8 cellular contexts compared by ENCODE assay signal in genomic region chr1:40382601-40383000, GRCh38. TPM values are rescaled to one million over a fixed set of nuclear protein-coding genes. Genes with fewer than 3 reads are reported as not detected.
DNase-seq lines count a peak whose midpoint lies in the region; ATAC-seq and TF ChIP-seq lines count a peak whose summit lies in the region.

No MANE protein-coding gene starts in this region.

- H3K79me2 ChIP-seq in Loucy (ENCODE audit: insufficient read depth, low read length) (peaks cover 87% of the 10 kb centered on the region), neural progenitor cell (ENCODE audit: low read depth) (peaks cover 3% of the 10 kb centered on the region)

- H3K27me3 ChIP-seq in BJ (ENCODE audit: control insufficient read depth, insufficient read depth, low read length) (no peaks in the 10 kb centered on the region), Loucy (ENCODE audit: insufficient read depth, low read length, poor library complexity, severe bottlenecking) (no peaks in the 10 kb centered on the region), neural progenitor cell (no peaks in the 10 kb centered on the region), H7 (ENCODE audit: control insufficient read depth, insufficient read depth, low read length) (no peaks in the 10 kb centered on the region), ovary (no peaks in the 10 kb centered on the region)

- H3K9ac ChIP-seq in Loucy (ENCODE audit: low read depth, low read length, poor library complexity, severe bottlenecking) = peak overlapping the region; percentile 20
- H3K9ac ChIP-seq in neural progenitor cell = peak overlapping the region; percentile 47

- TF ChIP-seq POLR2A in ovary (IDR thresholded peaks at IDR 0.05) = no peak

- H3K4me1 ChIP-seq in Loucy (ENCODE audit: insufficient read depth, low read length, poor library complexity, severe bottlenecking) (peaks cover 69% of the 10 kb centered on the region), neural progenitor cell (peaks cover 10% of the 10 kb centered on the region), ovary (ENCODE audit: insufficient read depth) (peaks cover 4% of the 10 kb centered on the region)

- H3K27ac Mint-ChIP-seq in central memory CD8-positive, alpha-beta T cell (ENCODE audit: low read depth) = peak overlapping the region; percentile 98
- H3K27ac Mint-ChIP-seq in neural progenitor cell = no peak overlapping the region

- no peak overlapping the region for H3K27ac ChIP-seq in neural progenitor cell
- no peak overlapping the region for H3K27ac ChIP-seq in ovary

- H3K4me3 ChIP-seq in BJ (ENCODE audit: low read depth, low read length) = no peak overlapping the region
- peak overlapping the region; percentile 57 for H3K4me3 ChIP-seq in Loucy (ENCODE audit: low read length, poor library complexity, severe bottlenecking)
- no peak overlapping the region for H3K4me3 ChIP-seq in neural progenitor cell
- H3K4me3 ChIP-seq in H7 (ENCODE audit: insufficient read depth, low read depth, low read length) = no peak overlapping the region
- H3K4me3 ChIP-seq in ovary = no peak overlapping the region

- no peaks in the 10 kb centered on the region for H3K27me3 Mint-ChIP-seq in central memory CD8-positive, alpha-beta T cell
- no peaks in the 10 kb centered on the region for H3K27me3 Mint-ChIP-seq in neural progenitor cell (ENCODE audit: insufficient read depth, low read depth)

- H3K36me3 Mint-ChIP-seq in central memory CD8-positive, alpha-beta T cell (ENCODE audit: insufficient read depth) = peaks cover 37% of the 10 kb centered on the region
- H3K36me3 Mint-ChIP-seq in neural progenitor cell = no peaks in the 10 kb centered on the region

- H3K4me2 ChIP-seq in Loucy (ENCODE audit: low read depth, low read length, poor library complexity, severe bottlenecking) (peak overlapping the region; percentile 66), neural progenitor cell (peak overlapping the region; percentile 50)

- H4K20me1 ChIP-seq in Loucy (ENCODE audit: insufficient read depth, low read length, poor library complexity, severe bottlenecking) (no peaks in the 10 kb centered on the region), neural progenitor cell (ENCODE audit: low read depth) (no peaks in the 10 kb centered on the region)

- CTCF ChIA-PET in BJ (lab: Yijun Ruan, JAX) = interaction anchor here (1.3 to 1.7 kb wide), 3 partner anchors 44 to 229 kb away, joined by 4 to 7 read pairs (median 5); no protein-coding TSS in a partner anchor

- DNase-seq in BJ (ENCODE audit: low read depth) (no peak), neural progenitor cell (ENCODE audit: low spot score) (no peak), NOMO-1 treated with DMSO at 0.1 percent for 48 hours (lab: John Stamatoyannopoulos, UW; ENCODE audit: unreplicated experiment) (no peak), H7 (no peak), ovary (no peak)
- no peak for DNase-seq in central memory CD8-positive, alpha-beta T cell (ENCODE audit: low spot score in 2 of 2)
- no peak for DNase-seq in stimulated activated CD4-positive, alpha-beta T cell treated with anti-CD3 and anti-CD28 coated beads, Interleukin-4, amount 100 ng/mL, for 24 hours

- H3K4me3 Mint-ChIP-seq in central memory CD8-positive, alpha-beta T cell = peak overlapping the region; percentile 80
- no peak overlapping the region for H3K4me3 Mint-ChIP-seq in neural progenitor cell

- TF ChIP-seq CTCF in BJ (IDR thresholded peaks at IDR 0.05; ENCODE audit: insufficient read depth, low read depth, low read length) = 0 out of 2 replicates have a peak, but pooled peaks have one; percentile 5
- peak; percentile 33 for TF ChIP-seq CTCF in Loucy (conservative IDR thresholded peaks at IDR 0.05; ENCODE audit: low read length)
- no peak for TF ChIP-seq CTCF in neural progenitor cell (IDR thresholded peaks at IDR 0.05)
- no peak for TF ChIP-seq CTCF in ovary (IDR thresholded peaks at IDR 0.05)

- H3K4me1 Mint-ChIP-seq in central memory CD8-positive, alpha-beta T cell = peaks cover 69% of the 10 kb centered on the region
- H3K4me1 Mint-ChIP-seq in neural progenitor cell = peaks cover 17% of the 10 kb centered on the region

- no peak for TF ChIP-seq EP300 in ovary (IDR thresholded peaks at IDR 0.05)

- no peaks in the 10 kb centered on the region for H3K36me3 ChIP-seq in BJ (ENCODE audit: control insufficient read depth, insufficient read depth, low read length)
- H3K36me3 ChIP-seq in Loucy (ENCODE audit: insufficient read depth, low read length) = no peaks in the 10 kb centered on the region
- H3K36me3 ChIP-seq in neural progenitor cell = no peaks in the 10 kb centered on the region
- no peaks in the 10 kb centered on the region for H3K36me3 ChIP-seq in H7 (replicated peaks; ENCODE audit: control insufficient read depth, insufficient read depth, low read length)
- no peaks in the 10 kb centered on the region for H3K36me3 ChIP-seq in ovary

- no peak overlapping the region for H2AFZ ChIP-seq in Loucy (ENCODE audit: low read length)
- peak overlapping the region; percentile 83 for H2AFZ ChIP-seq in neural progenitor cell (replicated peaks)

- H3K9me3 Mint-ChIP-seq in central memory CD8-positive, alpha-beta T cell = no peaks in the 10 kb centered on the region
- H3K9me3 Mint-ChIP-seq in neural progenitor cell = no peaks in the 10 kb centered on the region

- H3K9me3 ChIP-seq in Loucy (ENCODE audit: insufficient read depth, low read depth, low read length) = no peaks in the 10 kb centered on the region
- no peaks in the 10 kb centered on the region for H3K9me3 ChIP-seq in neural progenitor cell (ENCODE audit: low read depth)
- no peaks in the 10 kb centered on the region for H3K9me3 ChIP-seq in ovary

- no peaks in the 10 kb centered on the region for H3K9me2 ChIP-seq in Loucy (replicated peaks; ENCODE audit: low read depth, low read length)

- no peak for ATAC-seq in central memory CD8-positive, alpha-beta T cell (replicated peaks; ENCODE audit: extremely low read depth, poor library complexity, severe bottlenecking)

- peaks cover 7% of the 10 kb centered on the region; the same call in 1 of the 2 replicates for H3F3A ChIP-seq in Loucy (ENCODE audit: low read depth)
- peaks cover 4% of the 10 kb centered on the region for H3F3A ChIP-seq in neural progenitor cell (ENCODE audit: low read depth)

- POLR2A ChIA-PET in BJ (lab: Charles Lee) = no interaction called here

- intact Hi-C loops in ovary (cut with DNase I) = no loop called here

RNA-seq across cellular contexts. Expression of gene SMAP2, which starts 9.1 kb away (rescaled TPM):
- polyA plus RNA-seq in BJ (2011; rRNA removed) = 9.0 and 10.2 TPM in 2 replicates
- polyA minus RNA-seq in BJ (2011; rRNA and poly(A)+ RNA removed) = 8.6 and 11.1 TPM in 2 replicates
- total RNA-seq in neural progenitor cell (ENCODE audit: low replicate concordance) = 9.4 and 11.7 TPM in 2 replicates
- total RNA-seq in H7 (2014; rRNA removed; shearing (Covaris generic)) = 9.5 and 12.4 TPM in 2 replicates
- total RNA-seq in ovary = 10 to 100 TPM; 11.6 to 25.7 (median 15.4) TPM
- polyA plus RNA-seq in ovary = 10 to 100 TPM; 10.7 to 72.0 TPM

Comparison
In these comparisons a context has a peak if more than half of its experiments do, and no peak if none do; other contexts are left out.
1. CTCF ChIP-seq: peak in BJ (single experiment) and Loucy (single experiment); none in neural progenitor cell (single experiment) and ovary (0 of 3).